In genomic region chr2:222791946-222792649, GRCh38 we compare ENCODE assay signal across 10 cellular contexts.
A peak's percentile ranks its signal among the peaks of the same experiment; 100 is the strongest.
DNase-seq lines count a peak whose midpoint lies in the region; ATAC-seq and TF ChIP-seq lines count a peak whose summit lies in the region.
"Had no signal": no experiment of that assay in that cellular context is flagged by ENCODE, and none has a peak within 500 bp of the region (broad histone marks: within the 10 kb centered on the region; RNA-seq: fewer than 3 reads in every experiment).

No MANE protein-coding gene starts in this region.

- in situ Hi-C loops in gastrocnemius medialis (cut with MboI; ENCODE audit: low sequenced_read_pairs in 4 of 4) = loop anchor here in 2 of 4 donors (10.0 kb wide), 1 partner anchor 113 kb away; no protein-coding TSS in a partner anchor

- CTCF ChIA-PET in RWPE1 (lab: Yijun Ruan, JAX) = no interaction called here

- TF ChIP-seq CTCF in gastrocnemius medialis (IDR thresholded peaks at IDR 0.05 in 4 of 5, conservative IDR thresholded peaks at IDR 0.05 in 1 of 5) (no peak), RWPE1 (conservative IDR thresholded peaks at IDR 0.05; ENCODE audit: low read depth) (no peak), nephron progenitor cell (IDR thresholded peaks at IDR 0.05) (no peak)

- peaks cover 17 to 34% of the 10 kb centered on the region in 2 donors for H3K4me1 ChIP-seq in gastrocnemius medialis

- no peak overlapping the region for H3K27ac Mint-ChIP-seq in nephron progenitor cell

- DNase-seq in GM03348 (ENCODE audit: low spot score) (peak; percentile 50), astrocyte of the hippocampus (ENCODE audit: low read depth, low spot score) (peak; percentile 56), inferior parietal cortex (ENCODE audit: extremely low spot score) (peak; percentile 27), gastrocnemius medialis (peak; percentile 54 to 62), RWPE1 (ENCODE audit: low spot score) (no peak), nephron progenitor cell (no peak), DMS153 (lab: John Stamatoyannopoulos, UW) (no peak)
- DNase-seq in effector CD8-positive, alpha-beta T cell (lab: John Stamatoyannopoulos, UW) = no peak
- DNase-seq: activated CD4-positive, alpha-beta T cell treated with anti-CD3 and anti-CD28 coated beads, Interleukin-2, amount 50 U/mL, for 1 hour; OCI-M1 had no signal

- H3K4me3 ChIP-seq in gastrocnemius medialis = peak overlapping the region in 2 of 4 donors; percentile 6 to 8

- no peak overlapping the region for H3K4me3 Mint-ChIP-seq in nephron progenitor cell

- no peaks in the 10 kb centered on the region for H3K9me3 ChIP-seq in gastrocnemius medialis

- peak; percentile 82 to 89 for ATAC-seq in gastrocnemius medialis

- H3K4me1 Mint-ChIP-seq in nephron progenitor cell = peaks cover 15% of the 10 kb centered on the region

- POLR2A ChIA-PET in RWPE1 (lab: Yijun Ruan, JAX; ENCODE audit: low non-redundant PET) = no interaction called here

- no peaks in the 10 kb centered on the region for H3K36me3 Mint-ChIP-seq in nephron progenitor cell (ENCODE audit: low read depth)

- peaks cover 3% of the 10 kb centered on the region for H3K27me3 Mint-ChIP-seq in nephron progenitor cell (ENCODE audit: low read depth, poor library complexity)

- H3K27ac ChIP-seq in gastrocnemius medialis = peak overlapping the region; percentile 47 to 66 (median 55)
- no peak overlapping the region for H3K27ac ChIP-seq in RWPE1

- no peaks in the 10 kb centered on the region for H3K36me3 ChIP-seq in gastrocnemius medialis

- intact Hi-C loops in gastrocnemius medialis (cut with DNase I; ENCODE audit: low total_unique reads) = no loop called here

- H3K27me3 ChIP-seq in gastrocnemius medialis = no peaks in the 10 kb centered on the region

- H3K9me3 Mint-ChIP-seq in nephron progenitor cell = no peaks in the 10 kb centered on the region

- peak in 1 of 2 donors; percentile 29 for TF ChIP-seq POLR2A in gastrocnemius medialis (IDR thresholded peaks at IDR 0.05)

Comparison
In these comparisons a context has a peak if more than half of its experiments do, and no peak if none do; other contexts are left out.
1. DNase-seq: peak in GM03348 (single experiment), astrocyte of the hippocampus (single experiment), inferior parietal cortex (single experiment) and gastrocnemius medialis (2 of 2); none in RWPE1 (single experiment), nephron progenitor cell (single experiment), DMS153 (single experiment) and effector CD8-positive, alpha-beta T cell (single experiment).